In genomic region chr5:52915176-52915875, GRCh38 we compare ENCODE assay signal across 8 cellular contexts.
A peak's percentile ranks its signal among the peaks of the same experiment; 100 is the strongest.
DNase-seq lines count a peak whose midpoint lies in the region; ATAC-seq and TF ChIP-seq lines count a peak whose summit lies in the region.

No MANE protein-coding gene starts in this region.

- H3F3A ChIP-seq in OCI-LY1 (ENCODE audit: insufficient read depth, low read length), result no peaks in the 10 kb centered on the region

- H3K79me2 ChIP-seq in DND-41 (ENCODE audit: insufficient read depth, low read length) (no peaks in the 10 kb centered on the region), OCI-LY1 (ENCODE audit: insufficient read depth, low read length) (no peaks in the 10 kb centered on the region)

- no peaks in the 10 kb centered on the region for H3K27me3 ChIP-seq in DND-41 (ENCODE audit: insufficient read depth, low read length, poor library complexity)
- H3K27me3 ChIP-seq in HUES48 (ENCODE audit: control insufficient read depth, insufficient read depth, low read length), result no peaks in the 10 kb centered on the region
- H3K27me3 ChIP-seq in OCI-LY1 (ENCODE audit: insufficient read depth, low read length), result no peaks in the 10 kb centered on the region
- H3K27me3 ChIP-seq in tibial nerve, result no peaks in the 10 kb centered on the region

- H2AFZ ChIP-seq in DND-41 (ENCODE audit: low read depth, low read length) (no peak overlapping the region), OCI-LY1 (ENCODE audit: low read length) (no peak overlapping the region)

- H3K4me2 ChIP-seq in DND-41 (ENCODE audit: insufficient read depth, low read length) (no peak overlapping the region), OCI-LY1 (ENCODE audit: low read length) (peak overlapping the region; percentile 43; the same call in 1 of the 2 replicates)

- peak; percentile 67 for TF ChIP-seq CTCF in DND-41 (IDR thresholded peaks at IDR 0.05; ENCODE audit: borderline replicate concordance, extremely low read depth, low read length, poor library complexity, severe bottlenecking)
- peak; percentile 81 for TF ChIP-seq CTCF in OCI-LY1 (IDR thresholded peaks at IDR 0.05; ENCODE audit: low read length)
- TF ChIP-seq CTCF in neural crest cell (conservative IDR thresholded peaks at IDR 0.05), result peak; percentile 89
- TF ChIP-seq CTCF in tibial nerve (IDR thresholded peaks at IDR 0.05), result peak; percentile 65 to 82 (median 69)

- TF ChIP-seq POLR2A in tibial nerve (IDR thresholded peaks at IDR 0.05), result no peak

- H3K4me1 ChIP-seq in DND-41 (ENCODE audit: insufficient read depth, low read length) (no peaks in the 10 kb centered on the region), HUES48 (ENCODE audit: control insufficient read depth, insufficient read depth, low read length) (no peaks in the 10 kb centered on the region), OCI-LY1 (ENCODE audit: insufficient read depth, low read length, severe bottlenecking) (peaks cover 3% of the 10 kb centered on the region), tibial nerve (peaks cover 0 to 4% (median 2%) of the 10 kb centered on the region in 4 donors)

- peak overlapping the region; percentile 12; the same call in 1 of the 2 replicates for H3K27ac ChIP-seq in DND-41 (ENCODE audit: low read length)
- no peak overlapping the region for H3K27ac ChIP-seq in HUES48 (ENCODE audit: low read depth, low read length)
- no peak overlapping the region for H3K27ac ChIP-seq in OCI-LY1 (ENCODE audit: low read depth, low read length, poor library complexity, severe bottlenecking)
- peak overlapping the region in 1 of 4 donors; percentile 64 for H3K27ac ChIP-seq in tibial nerve

- H3K9ac ChIP-seq in DND-41 (ENCODE audit: low read depth, low read length) (no peak overlapping the region), HUES48 (ENCODE audit: low read depth, low read length) (no peak overlapping the region), OCI-LY1 (ENCODE audit: low read length) (no peak overlapping the region)

- peak overlapping the region; percentile 47 for H3K4me3 Mint-ChIP-seq in activated T-cell treated with anti-CD3 and anti-CD28 coated beads, Interleukin-2, amount 50 U/mL, for 4 hours
- peak overlapping the region; percentile 79 for H3K4me3 Mint-ChIP-seq in neural crest cell

- H3K9me2 ChIP-seq in OCI-LY1 (ENCODE audit: low read depth, low read length), result no peaks in the 10 kb centered on the region

- H4K20me1 ChIP-seq in DND-41 (ENCODE audit: insufficient read depth, low read length), result no peaks in the 10 kb centered on the region
- no peaks in the 10 kb centered on the region for H4K20me1 ChIP-seq in OCI-LY1 (ENCODE audit: insufficient read depth, low read length)

- DNase-seq in DND-41, result peak; percentile 61
- peak; percentile 33 for DNase-seq in activated T-cell treated with anti-CD3 and anti-CD28 coated beads, Interleukin-2, amount 50 U/mL, for 4 hours
- peak; percentile 88 for DNase-seq in fibroblast of peridontal ligament (ENCODE audit: extremely low read depth)
- DNase-seq in neural crest cell (ENCODE audit: low read depth, low spot score), result peak; percentile 58
- DNase-seq in tibial nerve (ENCODE audit: low spot score in 2 of 2), result peak in 1 of 2 donors; percentile 61

- no peaks in the 10 kb centered on the region for H3K36me3 Mint-ChIP-seq in activated T-cell treated with anti-CD3 and anti-CD28 coated beads, Interleukin-2, amount 50 U/mL, for 4 hours (ENCODE audit: insufficient read depth)
- H3K36me3 Mint-ChIP-seq in neural crest cell (ENCODE audit: low read depth), result no peaks in the 10 kb centered on the region

- peaks cover 8% of the 10 kb centered on the region for H3K4me1 Mint-ChIP-seq in activated T-cell treated with anti-CD3 and anti-CD28 coated beads, Interleukin-2, amount 50 U/mL, for 4 hours (ENCODE audit: low read depth)
- H3K4me1 Mint-ChIP-seq in neural crest cell, result no peaks in the 10 kb centered on the region

- WGBS in tibial nerve, 2 donors, result 5 to 6% methylated on average over 4 of the region's 4 CpGs

- TF ChIP-seq EP300 in tibial nerve (IDR thresholded peaks at IDR 0.05), result peak in 1 of 2 donors; percentile 56

- H3K4me3 ChIP-seq in DND-41 (ENCODE audit: low read depth in 1 of 2, low read length in 2 of 2), result no peak overlapping the region
- H3K4me3 ChIP-seq in HUES48 (ENCODE audit: low read depth, low read length), result peak overlapping the region; percentile 75
- H3K4me3 ChIP-seq in OCI-LY1 (ENCODE audit: low read depth, low read length, poor library complexity, severe bottlenecking), result no peak overlapping the region
- peak overlapping the region in 2 of 4 donors; percentile 16 to 33 for H3K4me3 ChIP-seq in tibial nerve

- no peak overlapping the region for H3K27ac Mint-ChIP-seq in neural crest cell (ENCODE audit: unreplicated experiment)

- H3K36me3 ChIP-seq in DND-41 (ENCODE audit: insufficient read depth, low read length), result peaks cover 17% of the 10 kb centered on the region
- no peaks in the 10 kb centered on the region for H3K36me3 ChIP-seq in HUES48 (ENCODE audit: control insufficient read depth, insufficient read depth, low read length)
- no peaks in the 10 kb centered on the region for H3K36me3 ChIP-seq in OCI-LY1 (ENCODE audit: insufficient read depth, low read length)
- H3K36me3 ChIP-seq in tibial nerve, result peaks cover 0 to 5% (median 0%) of the 10 kb centered on the region in 3 donors

- no peaks in the 10 kb centered on the region for H3K9me3 ChIP-seq in DND-41 (ENCODE audit: insufficient read depth, low read length, severe bottlenecking)
- H3K9me3 ChIP-seq in HUES48 (ENCODE audit: control insufficient read depth, insufficient read depth, low read length), result no peaks in the 10 kb centered on the region
- no peaks in the 10 kb centered on the region for H3K9me3 ChIP-seq in OCI-LY1 (ENCODE audit: low read length)
- H3K9me3 ChIP-seq in tibial nerve, result no peaks in the 10 kb centered on the region

- H3K9me3 Mint-ChIP-seq in activated T-cell treated with anti-CD3 and anti-CD28 coated beads, Interleukin-2, amount 50 U/mL, for 4 hours, result no peaks in the 10 kb centered on the region
- H3K9me3 Mint-ChIP-seq in neural crest cell, result no peaks in the 10 kb centered on the region

- ATAC-seq in DND-41 (ENCODE audit: insufficient read depth, low read depth), result peak; percentile 92
- ATAC-seq in GM21528 (IDR thresholded peaks at IDR 0.05; ENCODE audit: low FRiP score, unreplicated experiment), result peak; percentile 99
- ATAC-seq in activated T-cell treated with anti-CD3 and anti-CD28 coated beads, Interleukin-2, amount 50 U/mL, for 4 hours, result peak; percentile 84 to 94

- no peaks in the 10 kb centered on the region for H3K27me3 Mint-ChIP-seq in activated T-cell treated with anti-CD3 and anti-CD28 coated beads, Interleukin-2, amount 50 U/mL, for 4 hours (ENCODE audit: low read depth)
- H3K27me3 Mint-ChIP-seq in neural crest cell (ENCODE audit: low read depth), result no peaks in the 10 kb centered on the region
